ENCODE assay signal across 11 cellular contexts in genomic region chr13:40432018-40432978, GRCh38.
DNase-seq lines count a peak whose midpoint lies in the region; ATAC-seq and TF ChIP-seq lines count a peak whose summit lies in the region.
"Had no signal": no experiment of that assay in that cellular context is flagged by ENCODE, and none has a peak within 500 bp of the region (broad histone marks: within the 10 kb centered on the region; RNA-seq: fewer than 3 reads in every experiment).

No MANE protein-coding gene starts in this region.

- peak; percentile 62 for ATAC-seq in GM18499 (IDR thresholded peaks at IDR 0.05; ENCODE audit: insufficient read depth, unreplicated experiment)
- peak; percentile 57 for ATAC-seq in GM21423 (IDR thresholded peaks at IDR 0.05; ENCODE audit: unreplicated experiment)
- ATAC-seq in HG03432 (IDR thresholded peaks at IDR 0.05; ENCODE audit: unreplicated experiment), result peak; percentile 78
- ATAC-seq in right cardiac atrium, result peak; percentile 57 to 70

- H3K27ac ChIP-seq in right cardiac atrium (ENCODE audit: low read length), result no peak overlapping the region

- H3K27me3 Mint-ChIP-seq in activated CD4-positive, alpha-beta T cell treated with anti-CD3 and anti-CD28 coated beads, Interleukin-2, amount 10 ng/mL, durations not matched to agents 24 days and 14 days, result no peaks in the 10 kb centered on the region

- H3K4me1 Mint-ChIP-seq in activated CD4-positive, alpha-beta T cell treated with anti-CD3 and anti-CD28 coated beads, Interleukin-2, amount 10 ng/mL, durations not matched to agents 24 days and 14 days, result peaks cover 25% of the 10 kb centered on the region

- no peak for DNase-seq in right cardiac atrium
- DNase-seq in NCI-H128 (lab: John Stamatoyannopoulos, UW; ENCODE audit: unreplicated experiment), result no peak
- DNase-seq in activated CD8-positive, alpha-beta memory T cell treated with anti-CD3 and anti-CD28 coated beads, Interleukin-2, amount 50 U/mL, for 4 hours, result no peak
- no peak for DNase-seq in activated CD4-positive, alpha-beta T cell treated with anti-CD3 and anti-CD28 coated beads, Interleukin-2, amount 10 ng/mL, durations not matched to agents 24 days and 14 days
- no peak for DNase-seq in BE2C
- DNase-seq: stomach, T-helper 2 cell had no signal

- no peak overlapping the region for H3K4me3 Mint-ChIP-seq in activated CD4-positive, alpha-beta T cell treated with anti-CD3 and anti-CD28 coated beads, Interleukin-2, amount 10 ng/mL, durations not matched to agents 24 days and 14 days

- H3K27me3 ChIP-seq in right cardiac atrium (ENCODE audit: control insufficient read depth, insufficient read depth), result no peaks in the 10 kb centered on the region
- no peaks in the 10 kb centered on the region for H3K27me3 ChIP-seq in BE2C
- H3K27me3 ChIP-seq: stomach had no signal

- no peak overlapping the region for H3K4me3 ChIP-seq in right cardiac atrium (ENCODE audit: low read length)
- H3K4me3 ChIP-seq in BE2C (ENCODE audit: low read depth, low read length), result no peak overlapping the region
- H3K4me3 ChIP-seq: smooth muscle cell, stomach had no signal

- no peak for TF ChIP-seq CTCF in BE2C (IDR thresholded peaks at IDR 0.05; ENCODE audit: low read depth, low read length)

- no peaks in the 10 kb centered on the region for H3K36me3 ChIP-seq in BE2C
- H3K36me3 ChIP-seq: stomach had no signal

- H3K9me3 ChIP-seq in right cardiac atrium (ENCODE audit: control insufficient read depth, low read length) (no peaks in the 10 kb centered on the region), BE2C (no peaks in the 10 kb centered on the region)
- H3K9me3 ChIP-seq: stomach had no signal

- no peak overlapping the region for H3K27ac Mint-ChIP-seq in activated CD4-positive, alpha-beta T cell treated with anti-CD3 and anti-CD28 coated beads, Interleukin-2, amount 10 ng/mL, durations not matched to agents 24 days and 14 days

- H3K9me3 Mint-ChIP-seq in activated CD4-positive, alpha-beta T cell treated with anti-CD3 and anti-CD28 coated beads, Interleukin-2, amount 10 ng/mL, durations not matched to agents 24 days and 14 days, result no peaks in the 10 kb centered on the region

- no peaks in the 10 kb centered on the region for H3K36me3 Mint-ChIP-seq in activated CD4-positive, alpha-beta T cell treated with anti-CD3 and anti-CD28 coated beads, Interleukin-2, amount 10 ng/mL, durations not matched to agents 24 days and 14 days (ENCODE audit: low read depth)

- intact Hi-C loops in right cardiac atrium (cut with DNase I), result no loop called here
- intact Hi-C loops in activated CD4-positive, alpha-beta T cell treated with anti-CD3 and anti-CD28 coated beads, Interleukin-2, amount 10 ng/mL, durations not matched to agents 24 days and 14 days (cut with micrococcal nuclease), result no loop called here

- 69% methylated on average over 5 of the region's 5 CpGs for WGBS in right cardiac atrium

- peaks cover 2% of the 10 kb centered on the region for H3K4me1 ChIP-seq in right cardiac atrium (ENCODE audit: control insufficient read depth, insufficient read depth, low read length)
- H3K4me1 ChIP-seq in BE2C, result no peaks in the 10 kb centered on the region
